ENCODE assay signal across 24 cellular contexts in the genomic region with DNA sequence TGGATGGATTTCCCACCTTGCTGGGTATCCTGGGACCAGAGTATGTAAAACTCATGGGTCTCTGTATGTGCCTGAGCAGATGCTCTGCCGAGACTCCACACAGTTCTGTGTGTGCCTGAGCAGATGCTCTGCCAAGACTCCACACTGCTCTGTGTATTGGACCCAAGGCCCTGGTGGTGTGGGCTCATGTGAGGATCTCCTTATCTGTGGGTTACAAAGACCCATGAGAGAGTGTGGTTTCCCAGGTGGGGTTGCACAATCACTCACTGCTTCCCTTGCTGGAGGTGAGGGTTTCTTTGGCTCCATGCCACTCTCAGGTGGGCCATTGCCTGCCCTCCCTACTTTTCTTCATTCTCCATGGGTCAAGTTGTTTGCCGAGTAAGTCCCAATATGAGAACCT.
"Had no signal": no experiment of that assay in that cellular context is flagged by ENCODE, and none has a peak within 500 bp of the region (broad histone marks: within the 10 kb centered on the region; RNA-seq: fewer than 3 reads in every experiment).

No MANE protein-coding gene starts in this region.

- H3K27ac ChIP-seq: colonic mucosa, epithelial cell of prostate, esophagus squamous epithelium, gastrocnemius medialis, heart right ventricle, left lung, lower lobe of right lung had no signal

- H3K4me3 ChIP-seq: colonic mucosa, esophagus squamous epithelium, gastrocnemius medialis, heart right ventricle, left lung, lower lobe of right lung, mucosa of descending colon had no signal

- H3K27me3 ChIP-seq: colonic mucosa, gastrocnemius medialis, left lung had no signal

- DNase-seq: colonic mucosa; cortex of kidney; effector CD8-positive, alpha-beta T cell; effector memory CD8-positive, alpha-beta T cell; endodermal cell; erythroblast; esophagus squamous epithelium; foreskin fibroblast; foreskin melanocyte; gastrocnemius medialis; glutamatergic neuron; head of caudate nucleus; heart right ventricle; hippocampal formation; left cardiac atrium; left lung; left ventricle myocardium superior; lower lobe of right lung; mesenchymal stem cell; mucosa of descending colon had no signal

- ATAC-seq: effector memory CD8-positive, alpha-beta T cell; esophagus mucosa; gastrocnemius medialis; heart right ventricle; left cardiac atrium; left lung; left ventricle myocardium superior; mucosa of descending colon had no signal

- H3K4me1 Mint-ChIP-seq: endodermal cell had no signal

- H3K4me3 Mint-ChIP-seq: dendritic cell treated with granulocyte-macrophage colony-stimulating factor and Interleukin-4, amounts not matched to agents 40 ng/mL and 50 ng/mL, for 4 days; effector memory CD8-positive, alpha-beta T cell; endodermal cell; mesothelial cell of epicardium had no signal

- H3K9me3 ChIP-seq: colonic mucosa, esophagus squamous epithelium, gastrocnemius medialis, left lung, lower lobe of right lung, mucosa of descending colon had no signal

- H3K27ac Mint-ChIP-seq: dendritic cell treated with granulocyte-macrophage colony-stimulating factor and Interleukin-4, amounts not matched to agents 40 ng/mL and 50 ng/mL, for 4 days; effector memory CD8-positive, alpha-beta T cell; endodermal cell; mesothelial cell of epicardium had no signal

- H3K36me3 ChIP-seq: colonic mucosa, esophagus squamous epithelium, gastrocnemius medialis, heart right ventricle, left lung, lower lobe of right lung had no signal

- H3K4me1 ChIP-seq: colonic mucosa, esophagus squamous epithelium, gastrocnemius medialis, heart right ventricle, lower lobe of right lung had no signal
